8 cellular contexts compared by ENCODE assay signal in the genomic region with DNA sequence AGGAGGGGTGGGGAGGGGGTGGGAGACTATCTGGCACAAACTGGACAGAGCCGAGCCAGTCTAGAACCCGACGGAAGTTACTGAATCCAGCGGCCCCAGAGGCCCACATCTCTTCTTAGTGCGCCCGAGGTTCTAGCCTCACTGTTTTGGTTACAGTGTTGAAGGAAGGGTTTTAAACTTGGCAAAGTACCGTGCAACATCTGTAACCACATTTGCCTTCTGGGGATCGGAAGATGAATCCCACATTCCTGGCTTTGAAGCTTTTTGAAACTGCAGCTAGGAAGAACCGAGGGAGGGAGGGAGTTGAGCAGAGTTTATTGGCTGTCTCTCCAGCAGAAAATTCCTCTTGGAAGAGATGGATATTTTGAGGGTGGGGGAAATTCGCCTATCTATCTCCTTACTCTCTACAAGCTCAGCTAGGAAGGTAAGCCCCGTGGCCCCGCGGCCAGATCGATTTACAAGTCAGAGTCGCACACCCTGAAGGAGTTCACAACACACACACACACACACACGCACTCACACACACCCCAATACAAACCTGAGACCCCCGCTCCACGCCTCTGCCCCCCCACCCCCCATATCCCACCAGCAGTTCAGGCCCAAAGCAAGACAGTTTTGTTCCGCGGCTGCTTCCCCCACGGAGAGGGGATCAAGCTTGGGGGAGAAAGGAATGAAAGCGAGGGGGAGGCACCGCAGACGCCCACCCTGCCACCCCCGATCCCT.
DNase-seq lines count a peak whose midpoint lies in the region; ATAC-seq and TF ChIP-seq lines count a peak whose summit lies in the region.

No MANE protein-coding gene starts in this region.

- H3K4me2 ChIP-seq in OCI-LY3 (ENCODE audit: low read length): peak overlapping the region; percentile 97

- H4K20me1 ChIP-seq in OCI-LY3 (ENCODE audit: insufficient read depth, low read length): no peaks in the 10 kb centered on the region

- H3K4me1 ChIP-seq in OCI-LY3 (ENCODE audit: low read length) (peaks cover 15% of the 10 kb centered on the region), iPS DF 6.9 (ENCODE audit: control insufficient read depth, insufficient read depth, low read length) (no peaks in the 10 kb centered on the region; the same call in 1 of the 2 replicates)

- peak overlapping the region; percentile 69 for H3K9ac ChIP-seq in OCI-LY3 (ENCODE audit: low read length)

- H3K36me3 ChIP-seq in OCI-LY3 (replicated peaks; ENCODE audit: low read depth, low read length): no peaks in the 10 kb centered on the region
- H3K36me3 ChIP-seq in iPS DF 6.9 (ENCODE audit: control insufficient read depth, insufficient read depth, low read length): no peaks in the 10 kb centered on the region

- in situ Hi-C loops in astrocyte of the spinal cord (cut with HindIII; ENCODE audit: low sequenced_read_pairs): loop anchor here (5.0 kb wide), 1 partner anchor 88 kb away; no protein-coding TSS in a partner anchor

- H3K9me3 ChIP-seq in OCI-LY3 (ENCODE audit: insufficient read depth, low read length) (no peaks in the 10 kb centered on the region), iPS DF 6.9 (ENCODE audit: control insufficient read depth, insufficient read depth, low read length) (no peaks in the 10 kb centered on the region)

- ATAC-seq in GM18868 (IDR thresholded peaks at IDR 0.05; ENCODE audit: unreplicated experiment): no peak

- TF ChIP-seq CTCF in OCI-LY3 (IDR thresholded peaks at IDR 0.05; ENCODE audit: low read depth, low read length) (no peak), astrocyte of the spinal cord (IDR thresholded peaks at IDR 0.05; ENCODE audit: low read depth, low read length) (no peak), retinal pigment epithelial cell (conservative IDR thresholded peaks at IDR 0.05; ENCODE audit: low read depth, low read length) (no peak)

- DNase-seq in NOMO-1 treated with DMSO at 0.1 percent for 48 hours (lab: John Stamatoyannopoulos, UW; ENCODE audit: unreplicated experiment) (peak; percentile 23), NOMO-1 (lab: John Stamatoyannopoulos, UW; ENCODE audit: unreplicated experiment in 2 of 2) (no peak), astrocyte of the spinal cord (ENCODE audit: low read depth, low spot score) (peak; percentile 87), iPS DF 6.9 (ENCODE audit: low read depth, low spot score) (no peak), retinal pigment epithelial cell (ENCODE audit: low read depth) (no peak), NCI-H446 treated with DMSO at 0.1 percent for 48 hours (lab: John Stamatoyannopoulos, UW) (no peak)

- H3K27ac ChIP-seq in OCI-LY3 (ENCODE audit: low read length) (no peak overlapping the region), iPS DF 6.9 (ENCODE audit: low read length) (no peak overlapping the region)

- WGBS in iPS DF 6.9 (ENCODE audit: insufficient coverage, insufficient read length): no CpG with 5 or more reads among the region's 25 CpGs

- H3K79me2 ChIP-seq in OCI-LY3 (ENCODE audit: low read length): no peaks in the 10 kb centered on the region

- H3K27me3 ChIP-seq in OCI-LY3 (ENCODE audit: low read depth, low read length) (no peaks in the 10 kb centered on the region), iPS DF 6.9 (ENCODE audit: control insufficient read depth, insufficient read depth, low read length) (no peaks in the 10 kb centered on the region)

- peak overlapping the region; percentile 90; the same call in 1 of the 2 replicates for H2AFZ ChIP-seq in OCI-LY3 (ENCODE audit: low read depth, low read length)

- peak overlapping the region; percentile 85 for H3K4me3 ChIP-seq in OCI-LY3 (ENCODE audit: low read length)
- H3K4me3 ChIP-seq in astrocyte of the spinal cord (ENCODE audit: low read depth, low read length): peak overlapping the region; percentile 79
- peak overlapping the region; percentile 74 for H3K4me3 ChIP-seq in iPS DF 6.9 (ENCODE audit: low read length)
- peak overlapping the region; percentile 82 for H3K4me3 ChIP-seq in retinal pigment epithelial cell (ENCODE audit: low read length)

Comparison
In these comparisons a context has a peak if more than half of its experiments do, and no peak if none do; other contexts are left out.
1. DNase-seq: peak in NOMO-1 treated with DMSO at 0.1 percent for 48 hours (single experiment) and astrocyte of the spinal cord (single experiment); none in NOMO-1 (0 of 2), iPS DF 6.9 (single experiment), retinal pigment epithelial cell (single experiment) and NCI-H446 treated with DMSO at 0.1 percent for 48 hours (single experiment).
2. Peak in every context shown above with its lines, with median percentiles within 50 percentile points of each other: H3K4me3 ChIP-seq.